Comparison of ENCODE assay signal across 1 cellular context in genomic region chr11:75827562-75827961, GRCh38.
TF ChIP-seq lines count a peak whose summit lies in the region.

No MANE protein-coding gene starts in this region.

TF ChIP-seq in IMR-90, 13 proteins besides CTCF, POLR2A, EP300 and RAD21 (continued from another document):
- TF ChIP-seq MAZ (IDR thresholded peaks at IDR 0.05; ENCODE audit: borderline replicate concordance, low read depth, low read length): no peak
- TF ChIP-seq BHLHE40 (IDR thresholded peaks at IDR 0.05; ENCODE audit: low read depth, low read length): no peak
- TF ChIP-seq CHD1 (IDR thresholded peaks at IDR 0.05; ENCODE audit: low read depth, low read length): no peak
- TF ChIP-seq RCOR1 (IDR thresholded peaks at IDR 0.05; ENCODE audit: insufficient replicate concordance, low read length): no peak
- TF ChIP-seq NFE2L2 (IDR thresholded peaks at IDR 0.05; ENCODE audit: low read depth, low read length): no peak
- no peak for TF ChIP-seq SMC3 (IDR thresholded peaks at IDR 0.05; ENCODE audit: low read depth, low read length)
- TF ChIP-seq MAFK (IDR thresholded peaks at IDR 0.05; ENCODE audit: low read depth, low read length): no peak
- TF ChIP-seq FOS (IDR thresholded peaks at IDR 0.05; ENCODE audit: low read depth, low read length): no peak
TF ChIP-seq in IMR-90: peak in this region for 0.
